ENCODE assay signal across 8 cellular contexts in genomic region chr20:53736757-53737403, GRCh38.
DNase-seq lines count a peak whose midpoint lies in the region; ATAC-seq, FAIRE-seq and TF ChIP-seq lines count a peak whose summit lies in the region.

No MANE protein-coding gene starts in this region.

- no peak for TF ChIP-seq EP300 in A549 (IDR thresholded peaks at IDR 0.05)

- CTCF ChIA-PET in A549 (lab: Yijun Ruan, JAX): interaction anchor here (0.7 to 3.7 kb wide), 9 partner anchors 9 to 203 kb away, joined by 3 to 10 read pairs (median 5); no protein-coding TSS in a partner anchor

- no peak overlapping the region for H3K9ac ChIP-seq in muscle layer of colon (ENCODE audit: low read length)

- H3K27me3 ChIP-seq in muscle layer of colon (ENCODE audit: control insufficient read depth in 1 of 2, insufficient read depth in 2 of 2, low read length in 2 of 2) (no peaks in the 10 kb centered on the region), MG63 (no peaks in the 10 kb centered on the region)

- no peak for TF ChIP-seq POLR2A in A549 (IDR thresholded peaks at IDR 0.05; ENCODE audit: low read length)

- no peak for FAIRE-seq in A549 (lab: Jason Lieb, UNC)

- H3K9me3 ChIP-seq in A549 (no peaks in the 10 kb centered on the region), muscle layer of colon (ENCODE audit: low read length) (no peaks in the 10 kb centered on the region), MG63 (no peaks in the 10 kb centered on the region)

- H3K27ac ChIP-seq in A549 (peak overlapping the region; percentile 89 to 90), caudate nucleus (ENCODE audit: low read depth, low read length) (peak overlapping the region; percentile 13), muscle layer of colon (ENCODE audit: low read depth, low read length) (peak overlapping the region; percentile 14)

- peak overlapping the region; percentile 75 for H3K4me2 ChIP-seq in A549

- TF ChIP-seq CTCF in A549 (IDR thresholded peaks at IDR 0.05): no peak

- POLR2A ChIA-PET in A549 (lab: Yijun Ruan, JAX): interaction anchor here (0.6 to 3.4 kb wide), 7 partner anchors 16 to 203 kb away, joined by 3 to 22 read pairs (median 7); partner anchors contain the start of gene ZNF217

- ATAC-seq in A549 (no peak), GM18870 (IDR thresholded peaks at IDR 0.05; ENCODE audit: unreplicated experiment) (peak; percentile 41), HG03025 (IDR thresholded peaks at IDR 0.05; ENCODE audit: low FRiP score, unreplicated experiment) (no peak), HG03045 (IDR thresholded peaks at IDR 0.05; ENCODE audit: unreplicated experiment) (no peak)

- DNase-seq in A549 (ENCODE audit: low read depth in 1 of 2, low spot score in 1 of 2) (no peak), NCI-H82 (lab: John Stamatoyannopoulos, UW) (peak; percentile 92), caudate nucleus (lab: John Stamatoyannopoulos, UW) (peak in 1 of 61 donors; percentile 7), MG63 (no peak)

- H3K4me3 ChIP-seq in A549 (no peak overlapping the region), muscle layer of colon (ENCODE audit: low read depth in 1 of 2, low read length in 2 of 2) (no peak overlapping the region), MG63 (no peak overlapping the region)

- no peak for TF ChIP-seq RAD21 in A549 (conservative IDR thresholded peaks at IDR 0.05 in 1 of 2, IDR thresholded peaks at IDR 0.05 in 1 of 2)

- H3K36me3 ChIP-seq in muscle layer of colon (ENCODE audit: insufficient read depth, low read length) (no peaks in the 10 kb centered on the region), MG63 (no peaks in the 10 kb centered on the region)

- 21% methylated on average over 6 of the region's 6 CpGs for WGBS in A549 (ENCODE audit: missing lambda C conversion rate)

- H3K4me1 ChIP-seq in A549 (peaks cover 72% of the 10 kb centered on the region), muscle layer of colon (ENCODE audit: insufficient read depth, low read length) (no peaks in the 10 kb centered on the region)

TF ChIP-seq in A549, 52 proteins besides CTCF, POLR2A, EP300 and RAD21:
- TF ChIP-seq RNF2 (IDR thresholded peaks at IDR 0.05; ENCODE audit: borderline replicate concordance, low read depth): no peak
- 0 out of 3 replicates have a peak, but pooled peaks have one; percentile 3 for TF ChIP-seq SMC3 (IDR thresholded peaks at IDR 0.05)
- TF ChIP-seq CEBPB (IDR thresholded peaks at IDR 0.05): peak in 1 of 2 experiments; percentile 26; a peak in 1 of 4 replicates
- no peak for TF ChIP-seq E2F6 (IDR thresholded peaks at IDR 0.05; ENCODE audit: borderline replicate concordance, low read depth)
- no peak for TF ChIP-seq BHLHE40 (IDR thresholded peaks at IDR 0.05; ENCODE audit: low read depth, low read length)
- peak; percentile 88; the same call in 1 of the 2 replicates for TF ChIP-seq KDM1A (IDR thresholded peaks at IDR 0.05; ENCODE audit: low read depth)
- no peak for TF ChIP-seq FOXS1 (CRISPR knock-in tag; IDR thresholded peaks at IDR 0.05)
- TF ChIP-seq EHF (CRISPR knock-in tag; IDR thresholded peaks at IDR 0.05): no peak
- TF ChIP-seq HOXB5 (CRISPR knock-in tag; IDR thresholded peaks at IDR 0.05): no peak
- TF ChIP-seq, protein P1, sequence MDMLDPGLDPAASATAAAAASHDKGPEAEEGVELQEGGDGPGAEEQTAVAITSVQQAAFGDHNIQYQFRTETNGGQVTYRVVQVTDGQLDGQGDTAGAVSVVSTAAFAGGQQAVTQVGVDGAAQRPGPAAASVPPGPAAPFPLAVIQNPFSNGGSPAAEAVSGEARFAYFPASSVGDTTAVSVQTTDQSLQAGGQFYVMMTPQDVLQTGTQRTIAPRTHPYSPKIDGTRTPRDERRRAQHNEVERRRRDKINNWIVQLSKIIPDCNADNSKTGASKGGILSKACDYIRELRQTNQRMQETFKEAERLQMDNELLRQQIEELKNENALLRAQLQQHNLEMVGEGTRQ (IDR thresholded peaks at IDR 0.05): no peak
- TF ChIP-seq HOXB13 (CRISPR knock-in tag; IDR thresholded peaks at IDR 0.05; ENCODE audit: low read depth): no peak
- no peak for TF ChIP-seq CHD4 (IDR thresholded peaks at IDR 0.05; ENCODE audit: borderline replicate concordance)
- TF ChIP-seq CBX2 (IDR thresholded peaks at IDR 0.05; ENCODE audit: borderline replicate concordance, low read depth): no peak
- TF ChIP-seq ZFP36 (IDR thresholded peaks at IDR 0.05; ENCODE audit: borderline replicate concordance, partially characterized antibody): peak; percentile 60
- peak; percentile 43; the same call in 1 of the 2 replicates for TF ChIP-seq HDAC2 (IDR thresholded peaks at IDR 0.05)
- no peak for TF ChIP-seq ZC3H11A (IDR thresholded peaks at IDR 0.05)

Comparison
In these comparisons a context has a peak if more than half of its experiments do, and no peak if none do; other contexts are left out.
1. H3K27ac ChIP-seq: peak in every context shown above with its lines; median percentile 90 in A549; 14 in muscle layer of colon; 13 in caudate nucleus.